ENCODE assay signal across 25 cellular contexts in genomic region chr22:17612057-17612456, GRCh38. TPM values are rescaled to one million over a fixed set of nuclear protein-coding genes. Genes with fewer than 3 reads are reported as not detected.
DNase-seq lines count a peak whose midpoint lies in the region; ATAC-seq, FAIRE-seq and TF ChIP-seq lines count a peak whose summit lies in the region.
"Had no signal": no experiment of that assay in that cellular context is flagged by ENCODE, and none has a peak within 500 bp of the region (broad histone marks: within the 10 kb centered on the region; RNA-seq: fewer than 3 reads in every experiment).

No MANE protein-coding gene starts in this region.

- no peak overlapping the region for H3K4me2 ChIP-seq in mammary epithelial cell (ENCODE audit: insufficient read depth, low read depth, low read length)
- H3K4me2 ChIP-seq: BLaER1 treated with 17β-estradiol and CSF1 and Interleukin-3, amounts not matched to agents 10 nM and 100 nM had no signal

- H4K20me1 ChIP-seq in mammary epithelial cell (ENCODE audit: insufficient read depth, low read length), result no peaks in the 10 kb centered on the region

- no peak overlapping the region for H3K4me3 ChIP-seq in mammary epithelial cell (replicated peaks in 1 of 3; ENCODE audit: insufficient read depth in 1 of 3, low read depth in 2 of 3, low read length in 3 of 3)
- H3K4me3 ChIP-seq in breast epithelium, result no peak overlapping the region
- H3K4me3 ChIP-seq: BLaER1 treated with 17β-estradiol and CSF1 and Interleukin-3, amounts not matched to agents 10 nM and 100 nM; SJSA1 had no signal

- H3K27ac ChIP-seq in mammary epithelial cell (ENCODE audit: insufficient read depth, low read depth, low read length), result no peak overlapping the region
- H3K27ac ChIP-seq in breast epithelium, result no peak overlapping the region
- H3K27ac ChIP-seq: BLaER1 treated with 17β-estradiol and CSF1 and Interleukin-3, amounts not matched to agents 10 nM and 100 nM; SJSA1 had no signal

- no peaks in the 10 kb centered on the region for H3K4me1 ChIP-seq in mammary epithelial cell (ENCODE audit: insufficient read depth, low read length)
- no peaks in the 10 kb centered on the region for H3K4me1 ChIP-seq in breast epithelium
- H3K4me1 ChIP-seq: BLaER1 treated with 17β-estradiol and CSF1 and Interleukin-3, amounts not matched to agents 10 nM and 100 nM; SJSA1 had no signal

- no peak overlapping the region for H3K9ac ChIP-seq in mammary epithelial cell (ENCODE audit: insufficient read depth, low read length)
- H3K9ac ChIP-seq: BLaER1 treated with 17β-estradiol and CSF1 and Interleukin-3, amounts not matched to agents 10 nM and 100 nM had no signal

- ATAC-seq in GM21515 (IDR thresholded peaks at IDR 0.05; ENCODE audit: unreplicated experiment) (no peak), GM18870 (IDR thresholded peaks at IDR 0.05; ENCODE audit: unreplicated experiment) (no peak)
- ATAC-seq: HCT116, PC-3, Right ventricle myocardium inferior had no signal

- TF ChIP-seq POLR2A in breast epithelium (IDR thresholded peaks at IDR 0.05), result no peak
- TF ChIP-seq POLR2A in GM12891 (IDR thresholded peaks at IDR 0.05; ENCODE audit: low read depth, low read length), result no peak

- CTCF ChIA-PET in mammary epithelial cell (lab: Charles Lee; ENCODE audit: low non-redundant PET), result no interaction called here

- intact Hi-C loops in mammary epithelial cell (cut with micrococcal nuclease) (no loop called here), breast epithelium (cut with DNase I; ENCODE audit: low total_unique reads) (no loop called here)

- FAIRE-seq in islet of Langerhans (lab: Jason Lieb, UNC) (peak; percentile 43), GM12891 (lab: Jason Lieb, UNC) (no peak)
- FAIRE-seq: D721Med had no signal

- dilution Hi-C loops in mammary epithelial cell (cut with HindIII; ENCODE audit: low sequenced_read_pairs), result no loop called here

- in situ Hi-C loops in mammary epithelial cell (cut with MboI; ENCODE audit: low sequenced_read_pairs in 2 of 2), result no loop called here

- DNase-seq in mammary epithelial cell (no peak), breast epithelium (ENCODE audit: low spot score in 2 of 2) (no peak), brain pericyte (ENCODE audit: low read depth, low spot score) (peak; percentile 6), DMS79 (lab: John Stamatoyannopoulos, UW) (no peak), GM12891 (ENCODE audit: insufficient read length, low spot score) (no peak)
- DNase-seq: 8988T; ACHN; AML-193; CD4-positive, alpha-beta T cell; NCI-H1048; NCI-H1417; NCI-H1694; NCI-H2029 treated with DMSO at 0.1 percent for 48 hours; NCI-H446 treated with DMSO at 0.1 percent for 48 hours; NCI-H526; NK-92 treated with Interleukin-12 subunit alpha and Interleukin-12 subunit beta, amount 100 ng/mL, for 24 hours; PC-3 had no signal

- no peak for TF ChIP-seq CTCF in mammary epithelial cell (conservative IDR thresholded peaks at IDR 0.05 in 1 of 2, IDR thresholded peaks at IDR 0.05 in 1 of 2; ENCODE audit: extremely low read depth in 1 of 2, insufficient read depth in 1 of 2, low read depth in 1 of 2, low read length in 2 of 2)
- TF ChIP-seq CTCF in breast epithelium (IDR thresholded peaks at IDR 0.05), result no peak

- no peaks in the 10 kb centered on the region for H3K27me3 ChIP-seq in mammary epithelial cell (ENCODE audit: insufficient read depth, low read length)
- H3K27me3 ChIP-seq in breast epithelium, result no peaks in the 10 kb centered on the region
- H3K27me3 ChIP-seq: BLaER1 treated with 17β-estradiol and CSF1 and Interleukin-3, amounts not matched to agents 10 nM and 100 nM; SJSA1 had no signal

- TSS peak; percentile 19 for BruUV-seq in mammary epithelial cell (replicated peaks; lab: Mats Ljungman, UMichigan)

- no peaks in the 10 kb centered on the region for H3K9me3 ChIP-seq in mammary epithelial cell (replicated peaks; ENCODE audit: insufficient read depth, low read length)
- no peaks in the 10 kb centered on the region for H3K9me3 ChIP-seq in breast epithelium
- H3K9me3 ChIP-seq: BLaER1 treated with 17β-estradiol and CSF1 and Interleukin-3, amounts not matched to agents 10 nM and 100 nM; SJSA1 had no signal

- 88% methylated on average over 3 of the region's 3 CpGs for WGBS in mammary epithelial cell (ENCODE audit: low coverage, missing lambda C conversion rate)

- no peak overlapping the region for H2AFZ ChIP-seq in mammary epithelial cell (ENCODE audit: low read depth, low read length)

- H3K36me3 ChIP-seq in mammary epithelial cell (ENCODE audit: insufficient read depth, low read length) (peaks cover 30% of the 10 kb centered on the region), breast epithelium (peaks cover 7% of the 10 kb centered on the region)

- peaks cover 38% of the 10 kb centered on the region for H3K79me2 ChIP-seq in mammary epithelial cell (ENCODE audit: insufficient read depth, low read length)

TF ChIP-seq in GM12891, 5 proteins besides CTCF, POLR2A, EP300 and RAD21:
- TF ChIP-seq POU2F2 (IDR thresholded peaks at IDR 0.05; ENCODE audit: low read depth, low read length) (no peak), PAX5 (IDR thresholded peaks at IDR 0.05; ENCODE audit: insufficient read depth, low read length, severe bottlenecking) (no peak), SPI1 (IDR thresholded peaks at IDR 0.05; ENCODE audit: low read depth, low read length) (no peak), POLR2AphosphoS5 (IDR thresholded peaks at IDR 0.05; ENCODE audit: low read depth, low read length) (no peak), TAF1 (IDR thresholded peaks at IDR 0.05; ENCODE audit: low read depth, low read length) (no peak)

RNA-seq across cellular contexts. Expression of gene ATP6V1E1, which starts 16.5 kb away (rescaled TPM):
- total RNA-seq in mammary epithelial cell, result 100 to 1,000 TPM; 118 to 148 TPM
- polyA plus RNA-seq in mammary epithelial cell, result 149 TPM
- 91.8 TPM for polyA minus RNA-seq in mammary epithelial cell
- total RNA-seq in breast epithelium, result 100 to 1,000 TPM; 111 to 163 (median 117) TPM
- 95.9 TPM for polyA plus RNA-seq in GM12891 (2012; ENCODE audit: low read depth, missing spikeins)

RNA-seq across cellular contexts. Expression of gene BCL2L13, which starts 26.5 kb away (rescaled TPM):
- 10 to 100 TPM; 62.5 to 67.5 TPM for total RNA-seq in mammary epithelial cell
- 43.9 TPM for polyA plus RNA-seq in mammary epithelial cell
- 65.8 TPM for polyA minus RNA-seq in mammary epithelial cell
- 100 to 1,000 TPM in 1 of 3 donors, 10 to 100 TPM in 2; 46.9 to 140 (median 61.6) TPM for total RNA-seq in breast epithelium
- polyA plus RNA-seq in GM12891 (2012; ENCODE audit: low read depth, missing spikeins), result 24.0 TPM

RNA-seq across cellular contexts. Expression of gene SLC25A18, which starts 48.8 kb away (rescaled TPM):
- total RNA-seq in mammary epithelial cell (under 1 TPM in 1 of 2 donors, not detected in 1; 0.33 TPM), breast epithelium (10 to 100 TPM in 2 of 3 donors, 1 to 10 TPM in 1; 6.6 to 18.7 (median 14.7) TPM)
- polyA plus RNA-seq in mammary epithelial cell, result 0.12 TPM
- not detected for polyA minus RNA-seq in mammary epithelial cell
- 0.04 TPM for polyA plus RNA-seq in GM12891 (2012; ENCODE audit: low read depth, missing spikeins)
- total RNA-seq: CD4-positive, alpha-beta T cell; SJSA1 had no signal

Comparison
In these comparisons a context has a peak if more than half of its experiments do, and no peak if none do; other contexts are left out.
1. RNA of gene SLC25A18, which starts 48.8 kb away (total RNA-seq): 6.6 to 18.7 TPM in breast epithelium; 0.33 TPM in mammary epithelial cell; every median in the first group is over 4 times any median in the second.